ENCODE assay signal across 14 cellular contexts in genomic region chr18:74407888-74408287, GRCh38. TPM values are rescaled to one million over a fixed set of nuclear protein-coding genes. Genes with fewer than 3 reads are reported as not detected.
A peak's percentile ranks its signal among the peaks of the same experiment; 100 is the strongest.
DNase-seq lines count a peak whose midpoint lies in the region; ATAC-seq and TF ChIP-seq lines count a peak whose summit lies in the region.
"Had no signal": no experiment of that assay in that cellular context is flagged by ENCODE, and none has a peak within 500 bp of the region (broad histone marks: within the 10 kb centered on the region; RNA-seq: fewer than 3 reads in every experiment).

No MANE protein-coding gene starts in this region.

- no peak overlapping the region for H2AFZ ChIP-seq in GM23248

- TF ChIP-seq CTCF in WERI-Rb-1 (IDR thresholded peaks at IDR 0.05; ENCODE audit: low read depth, low read length), result no peak

- H3K9ac ChIP-seq in GM23248, result no peak overlapping the region

- peak overlapping the region in 5 of 6 donors; percentile 20 to 86 (median 63) for H3K27ac Mint-ChIP-seq in immature natural killer cell

- no peaks in the 10 kb centered on the region for H3K9me2 ChIP-seq in GM23248 (ENCODE audit: insufficient read depth)

- no peaks in the 10 kb centered on the region for H4K20me1 ChIP-seq in GM23248 (ENCODE audit: insufficient read depth)

- H3K4me1 ChIP-seq in GM23248 (ENCODE audit: insufficient read depth), result no peaks in the 10 kb centered on the region

- no peak overlapping the region for H3K27ac ChIP-seq in WERI-Rb-1
- no peak overlapping the region for H3K27ac ChIP-seq in GM23248
- H3K27ac ChIP-seq: SK-N-MC had no signal

- no peaks in the 10 kb centered on the region for H3K36me3 Mint-ChIP-seq in immature natural killer cell

- no peak overlapping the region for H3K4me2 ChIP-seq in GM23248 (ENCODE audit: unreplicated experiment)

- H3K9me3 ChIP-seq in WERI-Rb-1 (ENCODE audit: severe bottlenecking) (no peaks in the 10 kb centered on the region), GM23248 (ENCODE audit: low read depth) (no peaks in the 10 kb centered on the region)

- H3K27me3 ChIP-seq in WERI-Rb-1 (ENCODE audit: insufficient read depth, low read depth, severe bottlenecking), result no peaks in the 10 kb centered on the region
- H3K27me3 ChIP-seq in GM23248 (replicated peaks; ENCODE audit: insufficient read depth), result peaks cover 8% of the 10 kb centered on the region

- no peak for DNase-seq in immature natural killer cell
- DNase-seq in WERI-Rb-1, result no peak
- DNase-seq in NCI-H526 (lab: John Stamatoyannopoulos, UW), result no peak
- DNase-seq in GM23248, result no peak
- DNase-seq: activated CD4-positive, CD25-positive, alpha-beta regulatory T cell treated with anti-CD3 and anti-CD28 coated beads, Interleukin-2, amount 50 U/mL, for 72 hours; Calu3; MV-4-11 had no signal

- H3K36me3 ChIP-seq in WERI-Rb-1 (no peaks in the 10 kb centered on the region), GM23248 (ENCODE audit: low read depth) (no peaks in the 10 kb centered on the region)

- H3K79me2 ChIP-seq in GM23248 (ENCODE audit: insufficient read depth), result no peaks in the 10 kb centered on the region

- ATAC-seq in GM18498 (IDR thresholded peaks at IDR 0.05; ENCODE audit: unreplicated experiment), result peak; percentile 63
- ATAC-seq in GM19467 (IDR thresholded peaks at IDR 0.05; ENCODE audit: unreplicated experiment), result peak; percentile 68
- ATAC-seq in HG03469 (IDR thresholded peaks at IDR 0.05; ENCODE audit: unreplicated experiment), result peak; percentile 64

- no peaks in the 10 kb centered on the region for H3F3A ChIP-seq in GM23248 (ENCODE audit: insufficient read depth)

- H3K27me3 Mint-ChIP-seq in immature natural killer cell (ENCODE audit: low read depth in 3 of 3), result peaks cover 0 to 8% (median 2%) of the 10 kb centered on the region in 3 donors

- H3K4me3 Mint-ChIP-seq in immature natural killer cell, result peak overlapping the region; percentile 51 to 81 (median 60)

- H3K4me3 ChIP-seq in WERI-Rb-1 (ENCODE audit: low read depth, low read length), result no peak overlapping the region
- no peak overlapping the region for H3K4me3 ChIP-seq in GM23248
- H3K4me3 ChIP-seq: SK-N-MC had no signal

- 17 to 25% methylated on average over 2 of the region's 2 CpGs for WGBS in GM23248 (ENCODE audit: low coverage in 1 of 2, low lambda C conversion rate in 2 of 2, missing lambda C conversion rate in 2 of 2), 2 experiments

- in situ Hi-C loops in GM23248 (cut with MboI), result no loop called here

- peaks cover 7 to 19% of the 10 kb centered on the region in 2 donors for H3K4me1 Mint-ChIP-seq in immature natural killer cell

- no peaks in the 10 kb centered on the region for H3K9me3 Mint-ChIP-seq in immature natural killer cell

RNA-seq across cellular contexts. Expression of gene DIPK1C, which starts 49.2 kb away (rescaled TPM):
- polyA plus RNA-seq in immature natural killer cell (not detected), GM23248 (2016; fragmentation: Nextera tagmentation; extraction: Ambion mirVana) (not detected in 2 replicates)
- total RNA-seq in GM23248 (2014; rRNA removed; shearing (Covaris generic)), result not detected in 2 replicates
- total RNA-seq: Calu3, dermis microvascular lymphatic vessel endothelial cell, fibroblast of villous mesenchyme, renal cortical epithelial cell had no signal
